ENCODE assay signal across 8 cellular contexts in genomic region chr18:49250819-49251388, GRCh38.
A peak's percentile ranks its signal among the peaks of the same experiment; 100 is the strongest.
DNase-seq lines count a peak whose midpoint lies in the region; TF ChIP-seq lines count a peak whose summit lies in the region.
"Had no signal": no experiment of that assay in that cellular context is flagged by ENCODE, and none has a peak within 500 bp of the region (broad histone marks: within the 10 kb centered on the region; RNA-seq: fewer than 3 reads in every experiment).

No MANE protein-coding gene starts in this region.

- H2BK120ac ChIP-seq in neuronal stem cell (ENCODE audit: low read depth, low read length): no peak overlapping the region

- H3K27ac Mint-ChIP-seq in immature natural killer cell: no peak overlapping the region

- no peaks in the 10 kb centered on the region for H3K27me3 ChIP-seq in neuronal stem cell (ENCODE audit: control insufficient read depth in 3 of 3, insufficient read depth in 3 of 3, low read depth in 1 of 3, low read length in 3 of 3)

- TF ChIP-seq CTCF in GM10266 (IDR thresholded peaks at IDR 0.05; ENCODE audit: control insufficient read depth, insufficient read depth, low read depth, missing control alignments): peak; percentile 26

- H3K4me2 ChIP-seq in neuronal stem cell (ENCODE audit: insufficient read depth, low read length, poor library complexity, severe bottlenecking): no peak overlapping the region

- no peak overlapping the region for H3K18ac ChIP-seq in neuronal stem cell (ENCODE audit: low read length)

- no peak overlapping the region for H2AK5ac ChIP-seq in neuronal stem cell (ENCODE audit: low read depth, low read length)

- H3K4me3 ChIP-seq in neuronal stem cell (ENCODE audit: low read length in 2 of 2): no peak overlapping the region

- H3K4ac ChIP-seq in neuronal stem cell (ENCODE audit: low read length): no peak overlapping the region

- no peaks in the 10 kb centered on the region for H3K36me3 ChIP-seq in neuronal stem cell (replicated peaks in 1 of 2; ENCODE audit: control insufficient read depth in 2 of 2, insufficient read depth in 2 of 2, low read length in 2 of 2)

- H2BK15ac ChIP-seq in neuronal stem cell (ENCODE audit: low read length): no peak overlapping the region

- no peak overlapping the region for H3K14ac ChIP-seq in neuronal stem cell (ENCODE audit: low read length)

- H2BK5ac ChIP-seq in neuronal stem cell (ENCODE audit: low read length): no peak overlapping the region

- H3K36me3 Mint-ChIP-seq in immature natural killer cell: peaks cover 10 to 42% (median 19%) of the 10 kb centered on the region in 3 donors

- no peaks in the 10 kb centered on the region for H3K4me1 ChIP-seq in neuronal stem cell (ENCODE audit: control insufficient read depth in 2 of 2, insufficient read depth in 1 of 2, low read depth in 1 of 2, low read length in 2 of 2)

- no peak overlapping the region for H3K23ac ChIP-seq in neuronal stem cell (ENCODE audit: low read depth, low read length, poor library complexity)

- H4K8ac ChIP-seq in neuronal stem cell (ENCODE audit: low read depth, low read length): no peak overlapping the region

- DNase-seq in GM10266 (ENCODE audit: extremely low spot score) (no peak), NCI-H1092 (lab: John Stamatoyannopoulos, UW) (peak; percentile 37), dermis blood vessel endothelial cell (peak; percentile 66), neuronal stem cell (ENCODE audit: low spot score) (peak; percentile 15), epidermal melanocyte (ENCODE audit: insufficient read length, low spot score) (no peak), immature natural killer cell (no peak)
- no peak for DNase-seq in activated CD4-positive, alpha-beta T cell treated with anti-CD3 and anti-CD28 coated beads for 4 hours
- DNase-seq: stimulated activated CD4-positive, alpha-beta T cell treated with anti-CD3 and anti-CD28 coated beads, Interleukin-15, amount 100 ng/mL, for 24 hours had no signal

- H3K4me3 Mint-ChIP-seq in immature natural killer cell: no peak overlapping the region

- no peak overlapping the region for H2AFZ ChIP-seq in neuronal stem cell (ENCODE audit: low read length)

- no CpG with 5 or more reads among the region's 4 CpGs for WGBS in neuronal stem cell (ENCODE audit: extremely low coverage in 2 of 2, insufficient read length in 2 of 2, insufficient replicate concordance in 1 of 2), 2 donors

- peaks cover 0 to 4% of the 10 kb centered on the region in 2 donors for H3K9me3 ChIP-seq in neuronal stem cell (replicated peaks in 1 of 2; ENCODE audit: control insufficient read depth in 2 of 2, insufficient read depth in 1 of 2, low read depth in 1 of 2, low read length in 2 of 2)

- no peak overlapping the region for H2BK12ac ChIP-seq in neuronal stem cell (ENCODE audit: low read length)

- H3K9me3 Mint-ChIP-seq in immature natural killer cell: no peaks in the 10 kb centered on the region

- H4K91ac ChIP-seq in neuronal stem cell (ENCODE audit: low read depth, low read length, poor library complexity): no peak overlapping the region

- peaks cover 10 to 22% of the 10 kb centered on the region in 2 donors for H3K4me1 Mint-ChIP-seq in immature natural killer cell

- no peak overlapping the region for H3K9ac ChIP-seq in neuronal stem cell (ENCODE audit: low read depth, low read length, poor library complexity)

- H3K27me3 Mint-ChIP-seq in immature natural killer cell (ENCODE audit: low read depth in 3 of 3): no peaks in the 10 kb centered on the region

- H3K79me1 ChIP-seq in neuronal stem cell (ENCODE audit: low read depth, low read length): no peaks in the 10 kb centered on the region

- H3K27ac ChIP-seq in neuronal stem cell (replicated peaks; ENCODE audit: low read length): no peak overlapping the region

Comparison
In these comparisons a context has a peak if more than half of its experiments do, and no peak if none do; other contexts are left out.
1. DNase-seq: peak in NCI-H1092 (single experiment), dermis blood vessel endothelial cell (single experiment) and neuronal stem cell (single experiment); none in GM10266 (single experiment), epidermal melanocyte (single experiment), activated CD4-positive, alpha-beta T cell treated with anti-CD3 and anti-CD28 coated beads for 4 hours (0 of 2) and immature natural killer cell (0 of 3).